8 cellular contexts compared by ENCODE assay signal in genomic region chr4:89110541-89110985, GRCh38. TPM values are rescaled to one million over a fixed set of nuclear protein-coding genes. Genes with fewer than 3 reads are reported as not detected.
DNase-seq lines count a peak whose midpoint lies in the region; ATAC-seq, FAIRE-seq and TF ChIP-seq lines count a peak whose summit lies in the region.

No MANE protein-coding gene starts in this region.

- H4K20me1 ChIP-seq in H1 (replicated peaks in 1 of 2; ENCODE audit: control insufficient read depth in 1 of 2, insufficient read depth in 2 of 2, low read length in 2 of 2): no peaks in the 10 kb centered on the region

- CTCF ChIA-PET in H1 (lab: Charles Lee; ENCODE audit: partially characterized antibody): interaction anchor here (1.9 kb wide), 1 partner anchor 292 kb away, joined by 4 read pairs; no protein-coding TSS in a partner anchor

- peaks cover 27% of the 10 kb centered on the region for H3K27me3 ChIP-seq in NT2/D1 (ENCODE audit: insufficient read depth, insufficient read length)
- H3K27me3 ChIP-seq in H1 (replicated peaks in 1 of 4; ENCODE audit: control insufficient read depth in 3 of 4, extremely low read depth in 1 of 4, insufficient read depth in 3 of 4, low read length in 3 of 4): peaks cover 2 to 22% (median 15%) of the 10 kb centered on the region in 4 experiments; a peak in 6 of 7 replicates
- H3K27me3 ChIP-seq in neuron (ENCODE audit: insufficient read depth, low read length): peaks cover 9% of the 10 kb centered on the region

- POLR2A ChIA-PET in H1 (lab: Charles Lee; ENCODE audit: partially characterized antibody): no interaction called here

- TF ChIP-seq CTCF in H1 (IDR thresholded peaks at IDR 0.05; ENCODE audit: control extremely low read depth in 1 of 3, insufficient read depth in 1 of 3, low read depth in 1 of 3, low read length in 3 of 3): no peak

- peak overlapping the region; percentile 73 to 97 for H3K4me2 ChIP-seq in H1 (ENCODE audit: insufficient read depth in 1 of 2, low read depth in 2 of 2, low read length in 2 of 2)

- no peak overlapping the region for H3K4ac ChIP-seq in H1 (replicated peaks; ENCODE audit: insufficient read length, low read depth, low read length)

- no peaks in the 10 kb centered on the region for H3K79me2 ChIP-seq in H1 (ENCODE audit: control insufficient read depth in 1 of 2, insufficient read depth in 2 of 2, low read length in 2 of 2)

- no peaks in the 10 kb centered on the region for H3K79me1 ChIP-seq in H1 (ENCODE audit: low read depth, low read length)

- no peak overlapping the region for H2BK120ac ChIP-seq in H1 (replicated peaks; ENCODE audit: low read depth, low read length)

- no peak for FAIRE-seq in H1 (lab: Jason Lieb, UNC)

- peaks cover 14% of the 10 kb centered on the region for H3K36me3 ChIP-seq in NT2/D1 (ENCODE audit: insufficient read depth, insufficient read length, low read length)
- no peaks in the 10 kb centered on the region for H3K36me3 ChIP-seq in H1 (ENCODE audit: control insufficient read depth in 2 of 4, insufficient read depth in 4 of 4, low read length in 3 of 4)
- peaks cover 5% of the 10 kb centered on the region for H3K36me3 ChIP-seq in neuron (ENCODE audit: insufficient read depth, low read length)

- TF ChIP-seq RAD21 in H1 (IDR thresholded peaks at IDR 0.05 in 1 of 2, conservative IDR thresholded peaks at IDR 0.05 in 1 of 2; ENCODE audit: low read depth in 2 of 2, low read length in 2 of 2): no peak

- TF ChIP-seq EP300 in H1 (IDR thresholded peaks at IDR 0.05; ENCODE audit: borderline replicate concordance in 1 of 2, low read depth in 2 of 2, low read length in 2 of 2): no peak

- no peak overlapping the region for H2AK5ac ChIP-seq in H1 (ENCODE audit: low read depth, low read length)

- no peak overlapping the region for H3K56ac ChIP-seq in H1 (replicated peaks; ENCODE audit: insufficient read length, low read depth, low read length)

- ATAC-seq in HG03460 (IDR thresholded peaks at IDR 0.05; ENCODE audit: unreplicated experiment) (no peak), GM19351 (IDR thresholded peaks at IDR 0.05; ENCODE audit: unreplicated experiment) (no peak)

- no peak overlapping the region for H4K91ac ChIP-seq in H1 (replicated peaks; ENCODE audit: insufficient read length, low read length)

- peak overlapping the region; percentile 71 for H3K4me3 ChIP-seq in NT2/D1 (ENCODE audit: insufficient read length, low read depth)
- H3K4me3 ChIP-seq in H1 (ENCODE audit: extremely low read depth in 1 of 4, insufficient read depth in 2 of 4, low read depth in 3 of 4, low read length in 4 of 4): peak overlapping the region; percentile 68 to 83 (median 78)
- H3K4me3 ChIP-seq in neuron (ENCODE audit: low read length): peak overlapping the region; percentile 89

- no peak overlapping the region for H2BK12ac ChIP-seq in H1 (ENCODE audit: low read depth, low read length)

- peak overlapping the region; percentile 99 for H2AFZ ChIP-seq in H1 (ENCODE audit: low read length)
- peak overlapping the region; percentile 96 for H2AFZ ChIP-seq in neuron (ENCODE audit: low read depth, low read length)

- H3K4me1 ChIP-seq in NT2/D1 (ENCODE audit: insufficient read depth, insufficient read length) (no peaks in the 10 kb centered on the region), H1 (replicated peaks in 1 of 4; ENCODE audit: control insufficient read depth in 3 of 4, insufficient read depth in 4 of 4, low read length in 3 of 4) (peaks cover 0 to 5% (median 2%) of the 10 kb centered on the region in 4 experiments; a peak in 3 of 7 replicates), neuron (ENCODE audit: insufficient read depth, low read length) (peaks cover 13% of the 10 kb centered on the region)

- peaks cover 5% of the 10 kb centered on the region; the same call in 1 of the 2 replicates for H3K23me2 ChIP-seq in H1 (ENCODE audit: low read depth, low read length)

- H3K27ac ChIP-seq in H1 (ENCODE audit: low read depth, low read length): no peak overlapping the region

- H2BK20ac ChIP-seq in H1 (ENCODE audit: low read length): no peak overlapping the region

- H4K8ac ChIP-seq in H1 (ENCODE audit: extremely low read depth, insufficient read depth, low read length): peak overlapping the region; percentile 35

- H3K9ac ChIP-seq in NT2/D1 (ENCODE audit: insufficient read length, low read depth): peak overlapping the region; percentile 64
- H3K9ac ChIP-seq in H1 (replicated peaks in 1 of 4; ENCODE audit: extremely low read depth in 1 of 4, low read depth in 3 of 4, low read length in 3 of 4): peak overlapping the region in 3 of 4 experiments; percentile 9 to 60 (median 52); a peak in 5 of 7 replicates

- H3K18ac ChIP-seq in H1 (ENCODE audit: extremely low read depth, low read length): no peak overlapping the region

- H4K5ac ChIP-seq in H1 (ENCODE audit: insufficient read length, low read depth, low read length): no peak overlapping the region

- TF ChIP-seq POLR2A in H1 (IDR thresholded peaks at IDR 0.05; ENCODE audit: control extremely low read depth in 1 of 2, low read depth in 2 of 2, low read length in 2 of 2): no peak

- peak; percentile 15 for DNase-seq in NCI-H2196 (lab: John Stamatoyannopoulos, UW; ENCODE audit: unreplicated experiment)
- DNase-seq in NCI-H2196 treated with DMSO at 0.1 percent for 48 hours (lab: John Stamatoyannopoulos, UW; ENCODE audit: unreplicated experiment): no peak
- no peak for DNase-seq in NT2/D1 (ENCODE audit: low read depth, low spot score)
- peak in 1 of 2 experiments; percentile 58 for DNase-seq in H1 (ENCODE audit: low read depth in 1 of 2, low spot score in 2 of 2)
- DNase-seq in NCI-H774 (lab: John Stamatoyannopoulos, UW): no peak

- H2BK5ac ChIP-seq in H1 (ENCODE audit: low read depth, low read length): no peak overlapping the region

- H2BK15ac ChIP-seq in H1 (ENCODE audit: low read length): no peak overlapping the region

- no peak overlapping the region for H3K23ac ChIP-seq in H1 (ENCODE audit: insufficient read length)

- H3K9me3 ChIP-seq in NT2/D1 (ENCODE audit: insufficient read depth, low read length) (peaks cover 4% of the 10 kb centered on the region; the same call in 1 of the 2 replicates), H1 (ENCODE audit: insufficient read depth in 2 of 2, low read depth in 1 of 2, low read length in 1 of 2) (peaks cover 0 to 3% of the 10 kb centered on the region in 2 experiments; a peak in 2 of 4 replicates), neuron (ENCODE audit: low read length) (peaks cover 3% of the 10 kb centered on the region)

- H3K14ac ChIP-seq in H1 (ENCODE audit: insufficient read length): no peak overlapping the region

- WGBS in H1 (ENCODE audit: extremely low coverage in 1 of 2, insufficient coverage in 1 of 2, insufficient read length in 1 of 2, insufficient replicate concordance in 2 of 2, low coverage in 1 of 2, low lambda C conversion rate in 2 of 2, missing lambda C conversion rate in 1 of 2), 2 experiments: 2% methylated on average over 30 of the region's 30 CpGs; no CpG with 5 or more reads in 1 of the 2 experiments

TF ChIP-seq in H1, 55 proteins besides CTCF, POLR2A, EP300 and RAD21:
- 0 out of 2 replicates have a peak, but pooled peaks have one; percentile 23 for TF ChIP-seq PHF8 (conservative IDR thresholded peaks at IDR 0.05; ENCODE audit: low read depth, low read length)
- TF ChIP-seq RXRA (IDR thresholded peaks at IDR 0.05; ENCODE audit: insufficient read depth, low read depth, low read length): no peak
- TF ChIP-seq E2F6 (IDR thresholded peaks at IDR 0.05): peak; percentile 53
- TF ChIP-seq SAP30 (IDR thresholded peaks at IDR 0.05; ENCODE audit: insufficient read depth, insufficient replicate concordance, low read length): peak; percentile 62
- peak; percentile 53 for TF ChIP-seq EZH2 (IDR thresholded peaks at IDR 0.05; ENCODE audit: low read depth, low read length, severe bottlenecking)
- TF ChIP-seq MAX (IDR thresholded peaks at IDR 0.05): 0 out of 2 replicates have a peak, but pooled peaks have one; percentile 15

RNA-seq across cellular contexts. Expression of gene TIGD2, which starts 0.8 kb away (rescaled TPM):
- total RNA-seq in H1 (2021; fragmentation: NEBNext Ultra II Directional; extraction: Animal tissue kit (Norgen Biotek cat#: 25700)): 5.7 and 5.9 TPM in 2 replicates
- polyA plus RNA-seq in H1 (2011; rRNA removed): 1.8 and 2.4 TPM in 2 replicates
- 2.1 TPM for polyA plus RNA-seq in H1 (2011; cell fraction: cytosol; rRNA removed)
- polyA plus RNA-seq in H1 (2011; cell fraction: nucleus; rRNA removed): 1.8 TPM
- 3.5 to 5.7 TPM (median 3.7 TPM) in 4 replicates for polyA plus RNA-seq in H1 (2012, experiment 1 of 2)
- 0.62 TPM for polyA plus RNA-seq in H1 (2012, experiment 2 of 2)
- polyA plus RNA-seq in H1 (2013, experiment 1 of 2): 4.3 TPM
- 4.1 TPM for polyA plus RNA-seq in H1 (2013, experiment 2 of 2)
- 3.2 and 5.1 TPM in 2 replicates for polyA minus RNA-seq in H1 (2011; rRNA and poly(A)+ RNA removed)
- polyA minus RNA-seq in H1 (2011; cell fraction: cytosol; rRNA and poly(A)+ RNA removed): 1.7 TPM
- 7.4 TPM for polyA minus RNA-seq in H1 (2011; cell fraction: nucleus; rRNA and poly(A)+ RNA removed)

RNA-seq across cellular contexts. Expression of gene FAM13A, which starts 53.6 kb away (rescaled TPM):
- 16.2 and 16.5 TPM in 2 replicates for total RNA-seq in H1 (2021; fragmentation: NEBNext Ultra II Directional; extraction: Animal tissue kit (Norgen Biotek cat#: 25700))
- polyA plus RNA-seq in H1 (2011; rRNA removed): 7.1 and 8.7 TPM in 2 replicates
- polyA plus RNA-seq in H1 (2011; cell fraction: cytosol; rRNA removed): 9.1 TPM
- polyA plus RNA-seq in H1 (2011; cell fraction: nucleus; rRNA removed): 13.9 TPM
- polyA plus RNA-seq in H1 (2012, experiment 1 of 2): 7.3 to 9.7 TPM (median 8.4 TPM) in 4 replicates
- 0.56 TPM for polyA plus RNA-seq in H1 (2012, experiment 2 of 2)
- 9.7 TPM for polyA plus RNA-seq in H1 (2013, experiment 1 of 2)
- polyA plus RNA-seq in H1 (2013, experiment 2 of 2): 8.6 TPM
- 26.1 and 29.0 TPM in 2 replicates for polyA minus RNA-seq in H1 (2011; rRNA and poly(A)+ RNA removed)
- 9.9 TPM for polyA minus RNA-seq in H1 (2011; cell fraction: cytosol; rRNA and poly(A)+ RNA removed)
- polyA minus RNA-seq in H1 (2011; cell fraction: nucleus; rRNA and poly(A)+ RNA removed): 59.6 TPM
